Comparison of ENCODE assay signal across 8 cellular contexts in genomic region chr9:80592413-80592812, GRCh38.
"Had no signal": no experiment of that assay in that cellular context is flagged by ENCODE, and none has a peak within 500 bp of the region (broad histone marks: within the 10 kb centered on the region; RNA-seq: fewer than 3 reads in every experiment).

No MANE protein-coding gene starts in this region.

- DNase-seq: H7, HFFc6, IMR-90 had no signal

- ATAC-seq: GM23338, HCT116, K562 had no signal

- FAIRE-seq: H1, HTR-8/SVneo, K562 had no signal
